1 cellular context compared by ENCODE assay signal in the genomic region with DNA sequence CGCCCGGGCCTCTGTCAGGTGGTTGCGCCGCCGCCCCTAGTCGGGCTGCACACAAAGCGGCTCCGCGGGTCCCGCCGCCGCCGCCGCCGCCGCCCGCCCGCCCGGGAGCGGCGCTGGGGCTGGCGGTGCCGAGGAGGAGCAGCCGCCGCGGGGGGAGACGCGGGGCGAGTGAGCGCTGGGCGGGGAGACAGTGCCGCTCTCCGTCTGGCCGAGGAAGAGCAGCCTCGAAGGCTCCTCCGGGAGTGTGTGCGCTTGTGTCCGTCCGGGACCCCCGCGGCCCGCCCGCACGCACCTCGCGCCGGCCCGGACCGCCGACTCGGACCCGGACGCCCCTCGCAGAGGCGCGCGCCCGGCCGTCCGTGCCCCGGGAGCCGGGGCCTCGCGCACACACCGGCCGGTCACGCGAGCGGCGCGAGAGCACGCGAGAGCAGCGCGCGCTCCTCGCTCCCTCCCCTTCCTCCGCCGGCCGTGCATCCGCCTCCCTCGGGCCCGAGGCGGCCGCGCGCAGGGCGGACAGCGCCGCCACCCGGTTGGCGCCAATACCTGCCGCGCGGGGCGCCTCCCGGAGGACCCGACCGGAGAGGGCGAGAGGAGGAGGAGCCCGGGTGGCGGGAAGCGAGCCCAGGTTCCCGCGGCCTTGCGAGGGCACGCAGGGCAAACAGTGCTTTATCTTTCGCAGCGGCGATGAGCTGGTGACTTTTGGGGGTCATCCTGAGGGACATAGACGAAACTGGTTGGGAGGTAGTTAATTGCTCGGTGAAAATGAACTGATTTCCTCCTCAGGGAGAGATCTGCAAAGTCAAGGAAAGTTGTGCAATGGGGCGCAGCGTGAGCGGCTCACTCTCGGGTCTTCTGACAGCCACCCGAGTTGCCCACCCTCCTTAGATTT.
TF ChIP-seq lines count a peak whose summit lies in the region.

Gene PDS5A (minus strand): TSS at position 423 of the 889 bp plus-strand sequence. CDS start 1,334 bp downstream, outside the sequence.

TF ChIP-seq in HepG2, 621 proteins besides CTCF, POLR2A, EP300 and RAD21 (continued from another document and continues in another):
- TF ChIP-seq ZFP36L2 (CRISPR knock-in tag; IDR thresholded peaks at IDR 0.05) (no peak), NCOA5 (CRISPR knock-in tag; IDR thresholded peaks at IDR 0.05) (no peak), FOXM1 (CRISPR knock-in tag; IDR thresholded peaks at IDR 0.05) (no peak; the same call in 1 of the 2 replicates), ZBTB20 (CRISPR knock-in tag; IDR thresholded peaks at IDR 0.05; ENCODE audit: borderline replicate concordance, low read depth) (0 out of 2 replicates have a peak, but pooled peaks have one; percentile 27), ZNF83 (CRISPR knock-in tag; IDR thresholded peaks at IDR 0.05; ENCODE audit: borderline replicate concordance) (0 out of 2 replicates have a peak, but pooled peaks have one; percentile 44), BRF2 (CRISPR knock-in tag; IDR thresholded peaks at IDR 0.05) (peak; percentile 88; the same call in 1 of the 2 replicates), ARID2 (CRISPR knock-in tag; IDR thresholded peaks at IDR 0.05; ENCODE audit: borderline replicate concordance) (no peak; the same call in 1 of the 2 replicates), GATA4 (IDR thresholded peaks at IDR 0.05; ENCODE audit: borderline replicate concordance, low read depth) (no peak), ZNF17 (CRISPR knock-in tag; IDR thresholded peaks at IDR 0.05) (no peak), ZFP41 (CRISPR knock-in tag; IDR thresholded peaks at IDR 0.05; ENCODE audit: borderline replicate concordance) (0 out of 2 replicates have a peak, but pooled peaks have one; percentile 38), IRX3 (CRISPR knock-in tag; IDR thresholded peaks at IDR 0.05; ENCODE audit: borderline replicate concordance, low read depth) (peak; percentile 51; the same call in 1 of the 2 replicates), CC2D1A (CRISPR knock-in tag; IDR thresholded peaks at IDR 0.05) (0 out of 2 replicates have a peak, but pooled peaks have one; percentile 75), TRIM22 (IDR thresholded peaks at IDR 0.05) (no peak), GABPB1 (CRISPR knock-in tag; IDR thresholded peaks at IDR 0.05) (peak; percentile 86), ZSCAN21 (CRISPR knock-in tag; IDR thresholded peaks at IDR 0.05; ENCODE audit: borderline replicate concordance) (peak; percentile 84), TAF15 (IDR thresholded peaks at IDR 0.05; ENCODE audit: low read depth, low read length, poor library complexity, severe bottlenecking) (no peak), TBP (CRISPR knock-in tag; IDR thresholded peaks at IDR 0.05) (no peak), GLI4 (CRISPR knock-in tag; IDR thresholded peaks at IDR 0.05; ENCODE audit: borderline replicate concordance) (no peak), AHR (CRISPR knock-in tag; IDR thresholded peaks at IDR 0.05) (no peak), SIN3A (IDR thresholded peaks at IDR 0.05; ENCODE audit: borderline replicate concordance, low read depth, low read length) (no peak; the same call in 1 of the 2 replicates), TOE1 (CRISPR knock-in tag; IDR thresholded peaks at IDR 0.05) (peak; percentile 54; the same call in 1 of the 2 replicates), ZZZ3 (CRISPR knock-in tag; IDR thresholded peaks at IDR 0.05; ENCODE audit: borderline replicate concordance) (no peak), AFF4 (CRISPR knock-in tag; IDR thresholded peaks at IDR 0.05) (no peak), ZNF337 (CRISPR knock-in tag; IDR thresholded peaks at IDR 0.05; ENCODE audit: borderline replicate concordance, low read depth) (no peak), ZFP1 (CRISPR knock-in tag; IDR thresholded peaks at IDR 0.05) (0 out of 2 replicates have a peak, but pooled peaks have one; percentile 24), ZBTB7A (CRISPR knock-in tag; IDR thresholded peaks at IDR 0.05) (0 out of 2 replicates have a peak, but pooled peaks have one; percentile 56), ZNF724P (CRISPR knock-in tag; IDR thresholded peaks at IDR 0.05; ENCODE audit: borderline replicate concordance) (peak; percentile 97; the same call in 1 of the 2 replicates), GFI1 (CRISPR knock-in tag; IDR thresholded peaks at IDR 0.05; ENCODE audit: borderline replicate concordance) (peak; percentile 82; the same call in 1 of the 2 replicates), NAIF1 (CRISPR knock-in tag; IDR thresholded peaks at IDR 0.05; ENCODE audit: borderline replicate concordance) (no peak), ZNF7 (CRISPR knock-in tag; IDR thresholded peaks at IDR 0.05) (no peak), ZNF709 (CRISPR knock-in tag; IDR thresholded peaks at IDR 0.05) (peak; percentile 96)
- TF ChIP-seq, protein P1, sequence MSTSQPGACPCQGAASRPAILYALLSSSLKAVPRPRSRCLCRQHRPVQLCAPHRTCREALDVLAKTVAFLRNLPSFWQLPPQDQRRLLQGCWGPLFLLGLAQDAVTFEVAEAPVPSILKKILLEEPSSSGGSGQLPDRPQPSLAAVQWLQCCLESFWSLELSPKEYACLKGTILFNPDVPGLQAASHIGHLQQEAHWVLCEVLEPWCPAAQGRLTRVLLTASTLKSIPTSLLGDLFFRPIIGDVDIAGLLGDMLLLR (CRISPR knock-in tag; IDR thresholded peaks at IDR 0.05): peak; percentile 76; the same call in 1 of the 2 replicates
- TF ChIP-seq, protein P2, sequence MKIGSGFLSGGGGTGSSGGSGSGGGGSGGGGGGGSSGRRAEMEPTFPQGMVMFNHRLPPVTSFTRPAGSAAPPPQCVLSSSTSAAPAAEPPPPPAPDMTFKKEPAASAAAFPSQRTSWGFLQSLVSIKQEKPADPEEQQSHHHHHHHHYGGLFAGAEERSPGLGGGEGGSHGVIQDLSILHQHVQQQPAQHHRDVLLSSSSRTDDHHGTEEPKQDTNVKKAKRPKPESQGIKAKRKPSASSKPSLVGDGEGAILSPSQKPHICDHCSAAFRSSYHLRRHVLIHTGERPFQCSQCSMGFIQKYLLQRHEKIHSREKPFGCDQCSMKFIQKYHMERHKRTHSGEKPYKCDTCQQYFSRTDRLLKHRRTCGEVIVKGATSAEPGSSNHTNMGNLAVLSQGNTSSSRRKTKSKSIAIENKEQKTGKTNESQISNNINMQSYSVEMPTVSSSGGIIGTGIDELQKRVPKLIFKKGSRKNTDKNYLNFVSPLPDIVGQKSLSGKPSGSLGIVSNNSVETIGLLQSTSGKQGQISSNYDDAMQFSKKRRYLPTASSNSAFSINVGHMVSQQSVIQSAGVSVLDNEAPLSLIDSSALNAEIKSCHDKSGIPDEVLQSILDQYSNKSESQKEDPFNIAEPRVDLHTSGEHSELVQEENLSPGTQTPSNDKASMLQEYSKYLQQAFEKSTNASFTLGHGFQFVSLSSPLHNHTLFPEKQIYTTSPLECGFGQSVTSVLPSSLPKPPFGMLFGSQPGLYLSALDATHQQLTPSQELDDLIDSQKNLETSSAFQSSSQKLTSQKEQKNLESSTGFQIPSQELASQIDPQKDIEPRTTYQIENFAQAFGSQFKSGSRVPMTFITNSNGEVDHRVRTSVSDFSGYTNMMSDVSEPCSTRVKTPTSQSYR (CRISPR knock-in tag; IDR thresholded peaks at IDR 0.05; ENCODE audit: borderline replicate concordance): no peak
- TF ChIP-seq, protein P3, sequence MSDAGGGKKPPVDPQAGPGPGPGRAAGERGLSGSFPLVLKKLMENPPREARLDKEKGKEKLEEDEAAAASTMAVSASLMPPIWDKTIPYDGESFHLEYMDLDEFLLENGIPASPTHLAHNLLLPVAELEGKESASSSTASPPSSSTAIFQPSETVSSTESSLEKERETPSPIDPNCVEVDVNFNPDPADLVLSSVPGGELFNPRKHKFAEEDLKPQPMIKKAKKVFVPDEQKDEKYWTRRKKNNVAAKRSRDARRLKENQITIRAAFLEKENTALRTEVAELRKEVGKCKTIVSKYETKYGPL (CRISPR knock-in tag; IDR thresholded peaks at IDR 0.05): no peak
- TF ChIP-seq, protein P4, sequence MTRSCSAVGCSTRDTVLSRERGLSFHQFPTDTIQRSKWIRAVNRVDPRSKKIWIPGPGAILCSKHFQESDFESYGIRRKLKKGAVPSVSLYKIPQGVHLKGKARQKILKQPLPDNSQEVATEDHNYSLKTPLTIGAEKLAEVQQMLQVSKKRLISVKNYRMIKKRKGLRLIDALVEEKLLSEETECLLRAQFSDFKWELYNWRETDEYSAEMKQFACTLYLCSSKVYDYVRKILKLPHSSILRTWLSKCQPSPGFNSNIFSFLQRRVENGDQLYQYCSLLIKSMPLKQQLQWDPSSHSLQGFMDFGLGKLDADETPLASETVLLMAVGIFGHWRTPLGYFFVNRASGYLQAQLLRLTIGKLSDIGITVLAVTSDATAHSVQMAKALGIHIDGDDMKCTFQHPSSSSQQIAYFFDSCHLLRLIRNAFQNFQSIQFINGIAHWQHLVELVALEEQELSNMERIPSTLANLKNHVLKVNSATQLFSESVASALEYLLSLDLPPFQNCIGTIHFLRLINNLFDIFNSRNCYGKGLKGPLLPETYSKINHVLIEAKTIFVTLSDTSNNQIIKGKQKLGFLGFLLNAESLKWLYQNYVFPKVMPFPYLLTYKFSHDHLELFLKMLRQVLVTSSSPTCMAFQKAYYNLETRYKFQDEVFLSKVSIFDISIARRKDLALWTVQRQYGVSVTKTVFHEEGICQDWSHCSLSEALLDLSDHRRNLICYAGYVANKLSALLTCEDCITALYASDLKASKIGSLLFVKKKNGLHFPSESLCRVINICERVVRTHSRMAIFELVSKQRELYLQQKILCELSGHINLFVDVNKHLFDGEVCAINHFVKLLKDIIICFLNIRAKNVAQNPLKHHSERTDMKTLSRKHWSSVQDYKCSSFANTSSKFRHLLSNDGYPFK (CRISPR knock-in tag; IDR thresholded peaks at IDR 0.05; ENCODE audit: borderline replicate concordance): peak; percentile 47; the same call in 1 of the 2 replicates
- TF ChIP-seq, protein P5, sequence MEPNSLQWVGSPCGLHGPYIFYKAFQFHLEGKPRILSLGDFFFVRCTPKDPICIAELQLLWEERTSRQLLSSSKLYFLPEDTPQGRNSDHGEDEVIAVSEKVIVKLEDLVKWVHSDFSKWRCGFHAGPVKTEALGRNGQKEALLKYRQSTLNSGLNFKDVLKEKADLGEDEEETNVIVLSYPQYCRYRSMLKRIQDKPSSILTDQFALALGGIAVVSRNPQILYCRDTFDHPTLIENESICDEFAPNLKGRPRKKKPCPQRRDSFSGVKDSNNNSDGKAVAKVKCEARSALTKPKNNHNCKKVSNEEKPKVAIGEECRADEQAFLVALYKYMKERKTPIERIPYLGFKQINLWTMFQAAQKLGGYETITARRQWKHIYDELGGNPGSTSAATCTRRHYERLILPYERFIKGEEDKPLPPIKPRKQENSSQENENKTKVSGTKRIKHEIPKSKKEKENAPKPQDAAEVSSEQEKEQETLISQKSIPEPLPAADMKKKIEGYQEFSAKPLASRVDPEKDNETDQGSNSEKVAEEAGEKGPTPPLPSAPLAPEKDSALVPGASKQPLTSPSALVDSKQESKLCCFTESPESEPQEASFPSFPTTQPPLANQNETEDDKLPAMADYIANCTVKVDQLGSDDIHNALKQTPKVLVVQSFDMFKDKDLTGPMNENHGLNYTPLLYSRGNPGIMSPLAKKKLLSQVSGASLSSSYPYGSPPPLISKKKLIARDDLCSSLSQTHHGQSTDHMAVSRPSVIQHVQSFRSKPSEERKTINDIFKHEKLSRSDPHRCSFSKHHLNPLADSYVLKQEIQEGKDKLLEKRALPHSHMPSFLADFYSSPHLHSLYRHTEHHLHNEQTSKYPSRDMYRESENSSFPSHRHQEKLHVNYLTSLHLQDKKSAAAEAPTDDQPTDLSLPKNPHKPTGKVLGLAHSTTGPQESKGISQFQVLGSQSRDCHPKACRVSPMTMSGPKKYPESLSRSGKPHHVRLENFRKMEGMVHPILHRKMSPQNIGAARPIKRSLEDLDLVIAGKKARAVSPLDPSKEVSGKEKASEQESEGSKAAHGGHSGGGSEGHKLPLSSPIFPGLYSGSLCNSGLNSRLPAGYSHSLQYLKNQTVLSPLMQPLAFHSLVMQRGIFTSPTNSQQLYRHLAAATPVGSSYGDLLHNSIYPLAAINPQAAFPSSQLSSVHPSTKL (CRISPR knock-in tag; IDR thresholded peaks at IDR 0.05): peak; percentile 72
